ENCODE assay signal across 19 cellular contexts in the genomic region with DNA sequence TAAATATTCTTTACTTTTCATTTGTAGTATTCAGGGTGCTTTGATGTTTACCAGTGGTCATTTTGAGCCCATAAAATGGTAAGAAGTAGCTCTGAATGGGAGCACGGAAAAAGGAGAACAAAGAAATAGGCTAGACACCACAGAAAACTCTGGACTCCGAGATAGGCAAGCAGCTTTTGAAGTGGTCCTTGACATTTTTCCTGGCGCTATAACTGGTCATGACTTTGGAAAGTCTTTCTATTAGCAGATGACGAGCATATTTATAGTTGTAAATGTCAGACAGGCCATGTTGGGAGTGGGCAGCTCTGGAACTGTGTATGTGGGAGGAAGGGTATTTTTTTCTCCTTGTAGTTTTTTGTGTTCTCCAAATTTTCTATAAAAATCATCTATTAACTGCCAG.
DNase-seq lines count a peak whose midpoint lies in the region; ATAC-seq, FAIRE-seq and TF ChIP-seq lines count a peak whose summit lies in the region.
"Had no signal": no experiment of that assay in that cellular context is flagged by ENCODE, and none has a peak within 500 bp of the region (broad histone marks: within the 10 kb centered on the region; RNA-seq: fewer than 3 reads in every experiment).

No MANE protein-coding gene starts in this region.

- no peak overlapping the region for H3K4me3 Mint-ChIP-seq in nephron progenitor cell
- H3K4me3 Mint-ChIP-seq: CD4-positive, CD25-positive, alpha-beta regulatory T cell; CD8-positive, alpha-beta memory T cell; HFFc6 had no signal

- H3K9me3 Mint-ChIP-seq in nephron progenitor cell, result peaks cover 10% of the 10 kb centered on the region

- no peaks in the 10 kb centered on the region for H3K4me1 Mint-ChIP-seq in nephron progenitor cell
- H3K4me1 Mint-ChIP-seq: CD4-positive, CD25-positive, alpha-beta regulatory T cell; CD8-positive, alpha-beta memory T cell had no signal

- ATAC-seq in left ventricle myocardium superior (peak; percentile 82), Right ventricle myocardium superior (ENCODE audit: poor library complexity) (no peak)
- ATAC-seq: HCT116 had no signal

- TF ChIP-seq CTCF in nephron progenitor cell (IDR thresholded peaks at IDR 0.05) (no peak), D721Med (IDR thresholded peaks at IDR 0.05; ENCODE audit: insufficient read depth, missing control alignments) (no peak)

- DNase-seq in left ventricle myocardium superior (no peak), Right ventricle myocardium superior (no peak), astrocyte of the hippocampus (ENCODE audit: low read depth, low spot score) (peak; percentile 16), nephron progenitor cell (no peak), D721Med (ENCODE audit: insufficient read length, low spot score) (no peak), NCI-H146 treated with DMSO at 0.1 percent for 48 hours (lab: John Stamatoyannopoulos, UW; ENCODE audit: unreplicated experiment) (no peak), activated gamma-delta T cell (lab: John Stamatoyannopoulos, UW) (no peak)
- DNase-seq: ACHN; BE2C; C1 segment of cervical spinal cord; CD4-positive, CD25-positive, alpha-beta regulatory T cell; CD8-positive, alpha-beta memory T cell; COR-L47; DMS79 treated with DMSO at 0.1 percent for 48 hours; GF-D8; GOT3; H7; HFFc6 had no signal

- no peak for FAIRE-seq in D721Med (lab: Jason Lieb, UNC)

- no peaks in the 10 kb centered on the region for H3K36me3 Mint-ChIP-seq in nephron progenitor cell (ENCODE audit: low read depth)
- H3K36me3 Mint-ChIP-seq: CD4-positive, CD25-positive, alpha-beta regulatory T cell; CD8-positive, alpha-beta memory T cell had no signal

- peaks cover 7% of the 10 kb centered on the region for H3K27me3 Mint-ChIP-seq in nephron progenitor cell (ENCODE audit: low read depth, poor library complexity)

- H3K27ac Mint-ChIP-seq in nephron progenitor cell, result peak overlapping the region; percentile 17
- H3K27ac Mint-ChIP-seq: CD4-positive, CD25-positive, alpha-beta regulatory T cell; CD8-positive, alpha-beta memory T cell; HFFc6 had no signal

- intact Hi-C loops in left ventricle myocardium superior (cut with micrococcal nuclease), result no loop called here
- intact Hi-C loops in Right ventricle myocardium superior (cut with DNase I), result no loop called here
